Comparison of ENCODE assay signal across 9 cellular contexts in the genomic region with DNA sequence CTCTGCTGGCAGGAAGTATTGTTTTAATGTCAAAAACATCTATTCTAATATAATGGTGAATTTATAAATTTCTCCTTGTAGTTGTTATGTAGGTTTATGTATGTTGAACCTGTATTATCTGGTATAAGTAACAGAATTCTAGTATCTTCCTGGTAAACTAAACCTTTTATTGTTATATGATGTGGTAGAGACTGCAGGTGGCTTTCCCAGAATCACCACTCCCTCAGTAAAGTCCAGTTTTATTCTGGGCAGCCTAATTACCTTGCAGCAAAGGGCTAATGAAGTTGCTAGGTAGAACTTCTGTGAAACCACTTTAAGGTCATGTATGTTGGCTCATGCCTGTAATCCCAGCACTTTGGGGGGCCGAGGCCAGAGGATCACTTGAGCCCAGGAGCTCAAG.
"Had no signal": no experiment of that assay in that cellular context is flagged by ENCODE, and none has a peak within 500 bp of the region (broad histone marks: within the 10 kb centered on the region; RNA-seq: fewer than 3 reads in every experiment).

No MANE protein-coding gene starts in this region.

- ATAC-seq: HCT116, HepG2 had no signal

- H3K9me3 Mint-ChIP-seq: HFFc6, IgD-negative memory B cell had no signal

- H3K9ac ChIP-seq: GM23248 had no signal

- H3K27me3 Mint-ChIP-seq: IgD-negative memory B cell had no signal

- H2AFZ ChIP-seq: GM23248 had no signal

- H3K4me3 Mint-ChIP-seq: HFFc6, IgD-negative memory B cell had no signal

- FAIRE-seq: HepG2 had no signal

- H3K9me3 ChIP-seq: HAP-1 had no signal

- H3K4me1 ChIP-seq: HAP-1 had no signal

- DNase-seq: GM23248, GOT3, H7, HFFc6 had no signal

- H3K27ac Mint-ChIP-seq: HFFc6, IgD-negative memory B cell had no signal

- H3K4me3 ChIP-seq: GM23248, HAP-1 had no signal

- H3K27ac ChIP-seq: GM23248, HL-60 had no signal
